In the genomic region with DNA sequence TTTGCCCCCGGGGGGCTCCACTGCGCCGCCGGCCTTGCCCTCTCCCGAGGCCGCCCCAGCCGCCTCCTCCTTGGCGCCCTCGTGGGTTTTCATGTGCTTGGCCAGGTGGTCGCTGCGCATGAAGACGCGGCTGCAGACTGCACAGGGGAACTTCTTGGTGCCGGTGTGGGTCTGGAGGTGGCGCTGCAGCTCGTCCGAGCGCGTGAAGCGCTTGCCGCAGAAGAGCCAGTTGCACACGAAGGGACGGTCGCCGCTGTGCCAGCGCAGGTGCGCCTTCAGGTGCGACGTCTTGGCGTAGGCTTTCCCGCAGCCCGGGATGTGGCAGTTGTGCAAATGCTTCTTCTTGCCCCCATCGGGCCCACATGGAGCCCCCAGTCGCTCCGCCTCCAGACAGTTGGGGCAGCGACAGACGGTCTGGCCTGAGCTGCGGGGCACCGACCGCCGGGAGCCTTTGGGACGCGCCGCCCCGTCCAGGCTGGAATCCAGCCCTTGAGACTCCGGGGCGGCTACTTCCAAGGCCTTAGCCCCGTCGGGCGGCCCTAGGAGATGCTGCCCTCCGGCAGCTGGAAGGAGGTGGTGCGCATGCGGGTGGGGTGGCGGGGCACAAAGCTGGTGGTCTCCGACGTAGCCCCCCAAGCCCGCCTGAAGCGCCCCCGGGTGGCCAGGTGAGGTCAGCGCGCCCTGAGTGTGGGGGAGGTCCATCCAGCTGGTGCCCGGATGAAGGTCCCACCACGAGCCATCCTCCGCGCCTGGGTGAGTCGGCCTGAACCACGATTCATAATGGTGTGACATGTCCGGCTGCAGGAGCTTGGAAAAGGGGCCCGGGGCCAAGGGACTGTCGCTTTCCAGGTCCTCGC, we compare ENCODE assay signal across 1 cellular context.
A peak's percentile ranks its signal among the peaks of the same experiment; 100 is the strongest.
TF ChIP-seq lines count a peak whose summit lies in the region.

No MANE protein-coding gene starts in this region.

TF ChIP-seq in WTC11, 78 proteins besides CTCF, POLR2A, EP300 and RAD21 (continued from another document and continues in another):
- TF ChIP-seq, protein P1, sequence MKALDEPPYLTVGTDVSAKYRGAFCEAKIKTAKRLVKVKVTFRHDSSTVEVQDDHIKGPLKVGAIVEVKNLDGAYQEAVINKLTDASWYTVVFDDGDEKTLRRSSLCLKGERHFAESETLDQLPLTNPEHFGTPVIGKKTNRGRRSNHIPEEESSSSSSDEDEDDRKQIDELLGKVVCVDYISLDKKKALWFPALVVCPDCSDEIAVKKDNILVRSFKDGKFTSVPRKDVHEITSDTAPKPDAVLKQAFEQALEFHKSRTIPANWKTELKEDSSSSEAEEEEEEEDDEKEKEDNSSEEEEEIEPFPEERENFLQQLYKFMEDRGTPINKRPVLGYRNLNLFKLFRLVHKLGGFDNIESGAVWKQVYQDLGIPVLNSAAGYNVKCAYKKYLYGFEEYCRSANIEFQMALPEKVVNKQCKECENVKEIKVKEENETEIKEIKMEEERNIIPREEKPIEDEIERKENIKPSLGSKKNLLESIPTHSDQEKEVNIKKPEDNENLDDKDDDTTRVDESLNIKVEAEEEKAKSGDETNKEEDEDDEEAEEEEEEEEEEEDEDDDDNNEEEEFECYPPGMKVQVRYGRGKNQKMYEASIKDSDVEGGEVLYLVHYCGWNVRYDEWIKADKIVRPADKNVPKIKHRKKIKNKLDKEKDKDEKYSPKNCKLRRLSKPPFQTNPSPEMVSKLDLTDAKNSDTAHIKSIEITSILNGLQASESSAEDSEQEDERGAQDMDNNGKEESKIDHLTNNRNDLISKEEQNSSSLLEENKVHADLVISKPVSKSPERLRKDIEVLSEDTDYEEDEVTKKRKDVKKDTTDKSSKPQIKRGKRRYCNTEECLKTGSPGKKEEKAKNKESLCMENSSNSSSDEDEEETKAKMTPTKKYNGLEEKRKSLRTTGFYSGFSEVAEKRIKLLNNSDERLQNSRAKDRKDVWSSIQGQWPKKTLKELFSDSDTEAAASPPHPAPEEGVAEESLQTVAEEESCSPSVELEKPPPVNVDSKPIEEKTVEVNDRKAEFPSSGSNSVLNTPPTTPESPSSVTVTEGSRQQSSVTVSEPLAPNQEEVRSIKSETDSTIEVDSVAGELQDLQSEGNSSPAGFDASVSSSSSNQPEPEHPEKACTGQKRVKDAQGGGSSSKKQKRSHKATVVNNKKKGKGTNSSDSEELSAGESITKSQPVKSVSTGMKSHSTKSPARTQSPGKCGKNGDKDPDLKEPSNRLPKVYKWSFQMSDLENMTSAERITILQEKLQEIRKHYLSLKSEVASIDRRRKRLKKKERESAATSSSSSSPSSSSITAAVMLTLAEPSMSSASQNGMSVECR (CRISPR knock-in tag; IDR thresholded peaks at IDR 0.05; ENCODE audit: borderline replicate concordance): peak; percentile 82; the same call in 1 of the 2 replicates
- TF ChIP-seq CREM (CRISPR knock-in tag; IDR thresholded peaks at IDR 0.05) (peak; percentile 62; the same call in 1 of the 2 replicates), GABPB1 (CRISPR knock-in tag; IDR thresholded peaks at IDR 0.05) (no peak), TCF7 (CRISPR knock-in tag; IDR thresholded peaks at IDR 0.05; ENCODE audit: low read depth) (peak; percentile 89), PRRX2 (CRISPR knock-in tag; IDR thresholded peaks at IDR 0.05) (no peak), FOXJ3 (CRISPR knock-in tag; IDR thresholded peaks at IDR 0.05; ENCODE audit: borderline replicate concordance) (no peak), ZNF138 (CRISPR knock-in tag; conservative IDR thresholded peaks at IDR 0.05) (0 out of 2 replicates have a peak, but pooled peaks have one; percentile 19), TP53 (CRISPR knock-in tag; IDR thresholded peaks at IDR 0.05) (peak; percentile 87), JUN (CRISPR knock-in tag; IDR thresholded peaks at IDR 0.05) (peak; percentile 77; the same call in 1 of the 2 replicates), SMAD4 (CRISPR knock-in tag; IDR thresholded peaks at IDR 0.05) (0 out of 2 replicates have a peak, but pooled peaks have one; percentile 66), FOXK1 (CRISPR knock-in tag; IDR thresholded peaks at IDR 0.05) (peak; percentile 73; the same call in 1 of the 2 replicates), ZNF416 (CRISPR knock-in tag; IDR thresholded peaks at IDR 0.05) (no peak), TEAD1 (CRISPR knock-in tag; IDR thresholded peaks at IDR 0.05) (peak; percentile 75), RORB (CRISPR knock-in tag; IDR thresholded peaks at IDR 0.05) (no peak), ETV6 (CRISPR knock-in tag; IDR thresholded peaks at IDR 0.05) (peak; percentile 92), MXD4 (CRISPR knock-in tag; IDR thresholded peaks at IDR 0.05; ENCODE audit: borderline replicate concordance) (no peak), ZNF671 (CRISPR knock-in tag; IDR thresholded peaks at IDR 0.05) (no peak), ZNF396 (CRISPR knock-in tag; IDR thresholded peaks at IDR 0.05; ENCODE audit: borderline replicate concordance) (no peak), ATF1 (CRISPR knock-in tag; IDR thresholded peaks at IDR 0.05) (0 out of 2 replicates have a peak, but pooled peaks have one; percentile 74), ZNF317 (CRISPR knock-in tag; IDR thresholded peaks at IDR 0.05; ENCODE audit: borderline replicate concordance, low read depth) (peak; percentile 66)
- TF ChIP-seq, protein P2, sequence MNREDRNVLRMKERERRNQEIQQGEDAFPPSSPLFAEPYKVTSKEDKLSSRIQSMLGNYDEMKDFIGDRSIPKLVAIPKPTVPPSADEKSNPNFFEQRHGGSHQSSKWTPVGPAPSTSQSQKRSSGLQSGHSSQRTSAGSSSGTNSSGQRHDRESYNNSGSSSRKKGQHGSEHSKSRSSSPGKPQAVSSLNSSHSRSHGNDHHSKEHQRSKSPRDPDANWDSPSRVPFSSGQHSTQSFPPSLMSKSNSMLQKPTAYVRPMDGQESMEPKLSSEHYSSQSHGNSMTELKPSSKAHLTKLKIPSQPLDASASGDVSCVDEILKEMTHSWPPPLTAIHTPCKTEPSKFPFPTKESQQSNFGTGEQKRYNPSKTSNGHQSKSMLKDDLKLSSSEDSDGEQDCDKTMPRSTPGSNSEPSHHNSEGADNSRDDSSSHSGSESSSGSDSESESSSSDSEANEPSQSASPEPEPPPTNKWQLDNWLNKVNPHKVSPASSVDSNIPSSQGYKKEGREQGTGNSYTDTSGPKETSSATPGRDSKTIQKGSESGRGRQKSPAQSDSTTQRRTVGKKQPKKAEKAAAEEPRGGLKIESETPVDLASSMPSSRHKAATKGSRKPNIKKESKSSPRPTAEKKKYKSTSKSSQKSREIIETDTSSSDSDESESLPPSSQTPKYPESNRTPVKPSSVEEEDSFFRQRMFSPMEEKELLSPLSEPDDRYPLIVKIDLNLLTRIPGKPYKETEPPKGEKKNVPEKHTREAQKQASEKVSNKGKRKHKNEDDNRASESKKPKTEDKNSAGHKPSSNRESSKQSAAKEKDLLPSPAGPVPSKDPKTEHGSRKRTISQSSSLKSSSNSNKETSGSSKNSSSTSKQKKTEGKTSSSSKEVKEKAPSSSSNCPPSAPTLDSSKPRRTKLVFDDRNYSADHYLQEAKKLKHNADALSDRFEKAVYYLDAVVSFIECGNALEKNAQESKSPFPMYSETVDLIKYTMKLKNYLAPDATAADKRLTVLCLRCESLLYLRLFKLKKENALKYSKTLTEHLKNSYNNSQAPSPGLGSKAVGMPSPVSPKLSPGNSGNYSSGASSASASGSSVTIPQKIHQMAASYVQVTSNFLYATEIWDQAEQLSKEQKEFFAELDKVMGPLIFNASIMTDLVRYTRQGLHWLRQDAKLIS (CRISPR knock-in tag; IDR thresholded peaks at IDR 0.05; ENCODE audit: borderline replicate concordance): no peak
- TF ChIP-seq, protein P3, sequence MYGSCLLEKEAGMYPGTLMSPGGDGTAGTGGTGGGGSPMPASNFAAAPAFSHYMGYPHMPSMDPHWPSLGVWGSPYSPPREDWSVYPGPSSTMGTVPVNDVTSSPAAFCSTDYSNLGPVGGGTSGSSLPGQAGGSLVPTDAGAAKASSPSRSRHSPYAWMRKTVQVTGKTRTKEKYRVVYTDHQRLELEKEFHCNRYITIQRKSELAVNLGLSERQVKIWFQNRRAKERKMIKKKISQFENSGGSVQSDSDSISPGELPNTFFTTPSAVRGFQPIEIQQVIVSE (CRISPR knock-in tag; IDR thresholded peaks at IDR 0.05; ENCODE audit: borderline replicate concordance): no peak
- TF ChIP-seq, protein P4, sequence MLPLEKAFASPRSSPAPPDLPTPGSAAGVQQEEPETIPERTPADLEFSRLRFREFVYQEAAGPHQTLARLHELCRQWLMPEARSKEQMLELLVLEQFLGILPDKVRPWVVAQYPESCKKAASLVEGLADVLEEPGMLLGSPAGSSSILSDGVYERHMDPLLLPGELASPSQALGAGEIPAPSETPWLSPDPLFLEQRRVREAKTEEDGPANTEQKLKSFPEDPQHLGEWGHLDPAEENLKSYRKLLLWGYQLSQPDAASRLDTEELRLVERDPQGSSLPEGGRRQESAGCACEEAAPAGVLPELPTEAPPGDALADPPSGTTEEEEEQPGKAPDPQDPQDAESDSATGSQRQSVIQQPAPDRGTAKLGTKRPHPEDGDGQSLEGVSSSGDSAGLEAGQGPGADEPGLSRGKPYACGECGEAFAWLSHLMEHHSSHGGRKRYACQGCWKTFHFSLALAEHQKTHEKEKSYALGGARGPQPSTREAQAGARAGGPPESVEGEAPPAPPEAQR (CRISPR knock-in tag; IDR thresholded peaks at IDR 0.05): no peak
- TF ChIP-seq, protein P5, sequence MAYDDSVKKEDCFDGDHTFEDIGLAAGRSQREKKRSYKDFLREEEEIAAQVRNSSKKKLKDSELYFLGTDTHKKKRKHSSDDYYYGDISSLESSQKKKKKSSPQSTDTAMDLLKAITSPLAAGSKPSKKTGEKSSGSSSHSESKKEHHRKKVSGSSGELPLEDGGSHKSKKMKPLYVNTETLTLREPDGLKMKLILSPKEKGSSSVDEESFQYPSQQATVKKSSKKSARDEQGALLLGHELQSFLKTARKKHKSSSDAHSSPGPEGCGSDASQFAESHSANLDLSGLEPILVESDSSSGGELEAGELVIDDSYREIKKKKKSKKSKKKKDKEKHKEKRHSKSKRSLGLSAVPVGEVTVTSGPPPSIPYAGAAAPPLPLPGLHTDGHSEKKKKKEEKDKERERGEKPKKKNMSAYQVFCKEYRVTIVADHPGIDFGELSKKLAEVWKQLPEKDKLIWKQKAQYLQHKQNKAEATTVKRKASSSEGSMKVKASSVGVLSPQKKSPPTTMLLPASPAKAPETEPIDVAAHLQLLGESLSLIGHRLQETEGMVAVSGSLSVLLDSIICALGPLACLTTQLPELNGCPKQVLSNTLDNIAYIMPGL (CRISPR knock-in tag; IDR thresholded peaks at IDR 0.05): peak; percentile 98
- TF ChIP-seq, protein P6, sequence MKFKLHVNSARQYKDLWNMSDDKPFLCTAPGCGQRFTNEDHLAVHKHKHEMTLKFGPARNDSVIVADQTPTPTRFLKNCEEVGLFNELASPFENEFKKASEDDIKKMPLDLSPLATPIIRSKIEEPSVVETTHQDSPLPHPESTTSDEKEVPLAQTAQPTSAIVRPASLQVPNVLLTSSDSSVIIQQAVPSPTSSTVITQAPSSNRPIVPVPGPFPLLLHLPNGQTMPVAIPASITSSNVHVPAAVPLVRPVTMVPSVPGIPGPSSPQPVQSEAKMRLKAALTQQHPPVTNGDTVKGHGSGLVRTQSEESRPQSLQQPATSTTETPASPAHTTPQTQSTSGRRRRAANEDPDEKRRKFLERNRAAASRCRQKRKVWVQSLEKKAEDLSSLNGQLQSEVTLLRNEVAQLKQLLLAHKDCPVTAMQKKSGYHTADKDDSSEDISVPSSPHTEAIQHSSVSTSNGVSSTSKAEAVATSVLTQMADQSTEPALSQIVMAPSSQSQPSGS (CRISPR knock-in tag; IDR thresholded peaks at IDR 0.05; ENCODE audit: borderline replicate concordance, low read depth): 0 out of 2 replicates have a peak, but pooled peaks have one; percentile 56
- TF ChIP-seq, protein P7, sequence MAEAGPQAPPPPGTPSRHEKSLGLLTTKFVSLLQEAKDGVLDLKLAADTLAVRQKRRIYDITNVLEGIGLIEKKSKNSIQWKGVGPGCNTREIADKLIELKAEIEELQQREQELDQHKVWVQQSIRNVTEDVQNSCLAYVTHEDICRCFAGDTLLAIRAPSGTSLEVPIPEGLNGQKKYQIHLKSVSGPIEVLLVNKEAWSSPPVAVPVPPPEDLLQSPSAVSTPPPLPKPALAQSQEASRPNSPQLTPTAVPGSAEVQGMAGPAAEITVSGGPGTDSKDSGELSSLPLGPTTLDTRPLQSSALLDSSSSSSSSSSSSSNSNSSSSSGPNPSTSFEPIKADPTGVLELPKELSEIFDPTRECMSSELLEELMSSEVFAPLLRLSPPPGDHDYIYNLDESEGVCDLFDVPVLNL (CRISPR knock-in tag; IDR thresholded peaks at IDR 0.05; ENCODE audit: borderline replicate concordance, low read depth): 0 out of 2 replicates have a peak, but pooled peaks have one; percentile 60
- TF ChIP-seq, protein P8, sequence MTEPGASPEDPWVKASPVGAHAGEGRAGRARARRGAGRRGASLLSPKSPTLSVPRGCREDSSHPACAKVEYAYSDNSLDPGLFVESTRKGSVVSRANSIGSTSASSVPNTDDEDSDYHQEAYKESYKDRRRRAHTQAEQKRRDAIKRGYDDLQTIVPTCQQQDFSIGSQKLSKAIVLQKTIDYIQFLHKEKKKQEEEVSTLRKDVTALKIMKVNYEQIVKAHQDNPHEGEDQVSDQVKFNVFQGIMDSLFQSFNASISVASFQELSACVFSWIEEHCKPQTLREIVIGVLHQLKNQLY (CRISPR knock-in tag; IDR thresholded peaks at IDR 0.05): peak; percentile 85; the same call in 1 of the 2 replicates
- TF ChIP-seq, protein P9, sequence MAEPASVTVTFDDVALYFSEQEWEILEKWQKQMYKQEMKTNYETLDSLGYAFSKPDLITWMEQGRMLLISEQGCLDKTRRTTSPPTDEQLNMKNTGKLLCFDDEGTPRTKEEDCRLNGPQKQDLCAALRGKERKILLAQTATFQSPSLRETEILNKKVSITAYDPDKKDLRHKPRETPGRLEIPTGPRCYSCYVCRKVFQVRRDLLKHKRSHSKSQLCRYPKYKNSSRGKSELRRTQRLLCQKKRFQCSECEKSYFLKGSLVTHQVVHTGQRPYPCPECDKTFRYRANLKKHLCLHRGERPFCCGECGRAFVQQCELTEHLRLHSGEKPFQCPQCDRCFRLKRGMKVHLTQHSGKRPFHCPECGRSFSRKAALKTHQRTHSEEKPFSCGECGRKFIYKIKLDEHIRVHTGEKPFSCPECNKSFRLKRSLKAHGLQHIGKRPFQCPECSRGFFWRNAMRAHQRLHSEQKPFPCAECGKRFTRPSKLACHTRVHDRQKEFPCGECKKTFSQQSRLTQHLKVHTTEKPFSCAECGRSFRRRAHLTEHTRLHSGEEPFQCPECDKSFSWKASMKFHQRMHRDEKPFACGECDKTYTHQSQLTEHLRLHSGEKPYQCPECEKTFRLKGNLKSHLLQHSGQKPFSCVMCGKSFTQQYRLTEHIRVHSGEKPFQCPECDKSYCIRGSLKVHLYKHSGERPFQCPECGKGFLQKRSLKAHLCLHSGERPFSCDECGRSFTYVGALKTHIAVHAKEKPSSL (CRISPR knock-in tag; conservative IDR thresholded peaks at IDR 0.05): no peak
- TF ChIP-seq, protein P10, sequence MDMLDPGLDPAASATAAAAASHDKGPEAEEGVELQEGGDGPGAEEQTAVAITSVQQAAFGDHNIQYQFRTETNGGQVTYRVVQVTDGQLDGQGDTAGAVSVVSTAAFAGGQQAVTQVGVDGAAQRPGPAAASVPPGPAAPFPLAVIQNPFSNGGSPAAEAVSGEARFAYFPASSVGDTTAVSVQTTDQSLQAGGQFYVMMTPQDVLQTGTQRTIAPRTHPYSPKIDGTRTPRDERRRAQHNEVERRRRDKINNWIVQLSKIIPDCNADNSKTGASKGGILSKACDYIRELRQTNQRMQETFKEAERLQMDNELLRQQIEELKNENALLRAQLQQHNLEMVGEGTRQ (CRISPR knock-in tag; IDR thresholded peaks at IDR 0.05): no peak
- TF ChIP-seq, protein P11, sequence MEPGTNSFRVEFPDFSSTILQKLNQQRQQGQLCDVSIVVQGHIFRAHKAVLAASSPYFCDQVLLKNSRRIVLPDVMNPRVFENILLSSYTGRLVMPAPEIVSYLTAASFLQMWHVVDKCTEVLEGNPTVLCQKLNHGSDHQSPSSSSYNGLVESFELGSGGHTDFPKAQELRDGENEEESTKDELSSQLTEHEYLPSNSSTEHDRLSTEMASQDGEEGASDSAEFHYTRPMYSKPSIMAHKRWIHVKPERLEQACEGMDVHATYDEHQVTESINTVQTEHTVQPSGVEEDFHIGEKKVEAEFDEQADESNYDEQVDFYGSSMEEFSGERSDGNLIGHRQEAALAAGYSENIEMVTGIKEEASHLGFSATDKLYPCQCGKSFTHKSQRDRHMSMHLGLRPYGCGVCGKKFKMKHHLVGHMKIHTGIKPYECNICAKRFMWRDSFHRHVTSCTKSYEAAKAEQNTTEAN (CRISPR knock-in tag; IDR thresholded peaks at IDR 0.05): 0 out of 2 replicates have a peak, but pooled peaks have one; percentile 93
